Comparison of ENCODE assay signal across 1 cellular context in genomic region chr6:101417899-101418298, GRCh38.
TF ChIP-seq lines count a peak whose summit lies in the region.

No MANE protein-coding gene starts in this region.

TF ChIP-seq in SK-N-SH, 30 proteins besides CTCF, POLR2A, EP300 and RAD21 (continued from another document):
- no peak for TF ChIP-seq NRF1 (IDR thresholded peaks at IDR 0.05; ENCODE audit: low read depth, low read length)
